ENCODE assay signal across 1 cellular context in genomic region chr13:111604087-111604486, GRCh38.
TF ChIP-seq lines count a peak whose summit lies in the region.

No MANE protein-coding gene starts in this region.

TF ChIP-seq in GM23338, 12 proteins besides CTCF, POLR2A, EP300 and RAD21 (continued from another document):
- TF ChIP-seq ZNF462 (CRISPR knock-in tag; IDR thresholded peaks at IDR 0.05) (no peak), ETS1 (IDR thresholded peaks at IDR 0.05) (no peak)
TF ChIP-seq in GM23338: peak in this region for 0.
